Comparison of ENCODE assay signal across 2 cellular contexts in the genomic region with DNA sequence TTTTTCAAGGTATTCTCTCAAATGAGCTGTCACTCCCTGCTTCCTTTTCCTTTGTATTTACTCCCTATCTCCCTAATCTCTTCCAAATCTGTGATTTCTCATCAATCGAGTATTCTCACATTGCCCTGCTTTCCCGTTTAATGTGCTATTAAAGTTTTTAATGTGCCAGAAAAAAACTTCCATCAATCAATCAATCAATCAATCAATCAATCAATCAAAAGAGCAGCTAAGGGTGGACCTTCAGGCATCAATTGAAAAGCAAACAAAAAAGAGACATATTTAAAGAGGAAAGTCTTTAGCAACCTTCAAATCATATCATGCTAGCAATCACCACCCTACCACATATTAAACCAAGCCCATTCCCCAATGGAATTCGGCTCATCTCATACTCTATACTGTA.
A peak's percentile ranks its signal among the peaks of the same experiment; 100 is the strongest.
TF ChIP-seq lines count a peak whose summit lies in the region.

No MANE protein-coding gene starts in this region.

TF ChIP-seq in HEK293, 187 proteins besides CTCF, POLR2A, EP300 and RAD21:
- TF ChIP-seq, protein P1, sequence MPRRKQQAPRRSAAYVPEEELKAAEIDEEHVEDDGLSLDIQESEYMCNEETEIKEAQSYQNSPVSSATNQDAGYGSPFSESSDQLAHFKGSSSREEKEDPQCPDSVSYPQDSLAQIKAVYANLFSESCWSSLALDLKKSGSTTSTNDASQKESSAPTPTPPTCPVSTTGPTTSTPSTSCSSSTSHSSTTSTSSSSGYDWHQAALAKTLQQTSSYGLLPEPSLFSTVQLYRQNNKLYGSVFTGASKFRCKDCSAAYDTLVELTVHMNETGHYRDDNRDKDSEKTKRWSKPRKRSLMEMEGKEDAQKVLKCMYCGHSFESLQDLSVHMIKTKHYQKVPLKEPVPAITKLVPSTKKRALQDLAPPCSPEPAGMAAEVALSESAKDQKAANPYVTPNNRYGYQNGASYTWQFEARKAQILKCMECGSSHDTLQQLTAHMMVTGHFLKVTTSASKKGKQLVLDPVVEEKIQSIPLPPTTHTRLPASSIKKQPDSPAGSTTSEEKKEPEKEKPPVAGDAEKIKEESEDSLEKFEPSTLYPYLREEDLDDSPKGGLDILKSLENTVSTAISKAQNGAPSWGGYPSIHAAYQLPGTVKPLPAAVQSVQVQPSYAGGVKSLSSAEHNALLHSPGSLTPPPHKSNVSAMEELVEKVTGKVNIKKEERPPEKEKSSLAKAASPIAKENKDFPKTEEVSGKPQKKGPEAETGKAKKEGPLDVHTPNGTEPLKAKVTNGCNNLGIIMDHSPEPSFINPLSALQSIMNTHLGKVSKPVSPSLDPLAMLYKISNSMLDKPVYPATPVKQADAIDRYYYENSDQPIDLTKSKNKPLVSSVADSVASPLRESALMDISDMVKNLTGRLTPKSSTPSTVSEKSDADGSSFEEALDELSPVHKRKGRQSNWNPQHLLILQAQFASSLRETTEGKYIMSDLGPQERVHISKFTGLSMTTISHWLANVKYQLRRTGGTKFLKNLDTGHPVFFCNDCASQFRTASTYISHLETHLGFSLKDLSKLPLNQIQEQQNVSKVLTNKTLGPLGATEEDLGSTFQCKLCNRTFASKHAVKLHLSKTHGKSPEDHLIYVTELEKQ (tag by site-specific recombination; IDR thresholded peaks at IDR 0.05; ENCODE audit: borderline replicate concordance), result peak; percentile 49; the same call in 1 of the 2 replicates
- TF ChIP-seq, protein P2, sequence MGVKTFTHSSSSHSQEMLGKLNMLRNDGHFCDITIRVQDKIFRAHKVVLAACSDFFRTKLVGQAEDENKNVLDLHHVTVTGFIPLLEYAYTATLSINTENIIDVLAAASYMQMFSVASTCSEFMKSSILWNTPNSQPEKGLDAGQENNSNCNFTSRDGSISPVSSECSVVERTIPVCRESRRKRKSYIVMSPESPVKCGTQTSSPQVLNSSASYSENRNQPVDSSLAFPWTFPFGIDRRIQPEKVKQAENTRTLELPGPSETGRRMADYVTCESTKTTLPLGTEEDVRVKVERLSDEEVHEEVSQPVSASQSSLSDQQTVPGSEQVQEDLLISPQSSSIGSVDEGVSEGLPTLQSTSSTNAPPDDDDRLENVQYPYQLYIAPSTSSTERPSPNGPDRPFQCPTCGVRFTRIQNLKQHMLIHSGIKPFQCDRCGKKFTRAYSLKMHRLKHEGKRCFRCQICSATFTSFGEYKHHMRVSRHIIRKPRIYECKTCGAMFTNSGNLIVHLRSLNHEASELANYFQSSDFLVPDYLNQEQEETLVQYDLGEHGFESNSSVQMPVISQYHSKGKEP (tag by site-specific recombination; IDR thresholded peaks at IDR 0.05), result no peak

TF ChIP-seq in K562, 482 proteins besides CTCF, POLR2A, EP300 and RAD21:
- TF ChIP-seq, protein P3, sequence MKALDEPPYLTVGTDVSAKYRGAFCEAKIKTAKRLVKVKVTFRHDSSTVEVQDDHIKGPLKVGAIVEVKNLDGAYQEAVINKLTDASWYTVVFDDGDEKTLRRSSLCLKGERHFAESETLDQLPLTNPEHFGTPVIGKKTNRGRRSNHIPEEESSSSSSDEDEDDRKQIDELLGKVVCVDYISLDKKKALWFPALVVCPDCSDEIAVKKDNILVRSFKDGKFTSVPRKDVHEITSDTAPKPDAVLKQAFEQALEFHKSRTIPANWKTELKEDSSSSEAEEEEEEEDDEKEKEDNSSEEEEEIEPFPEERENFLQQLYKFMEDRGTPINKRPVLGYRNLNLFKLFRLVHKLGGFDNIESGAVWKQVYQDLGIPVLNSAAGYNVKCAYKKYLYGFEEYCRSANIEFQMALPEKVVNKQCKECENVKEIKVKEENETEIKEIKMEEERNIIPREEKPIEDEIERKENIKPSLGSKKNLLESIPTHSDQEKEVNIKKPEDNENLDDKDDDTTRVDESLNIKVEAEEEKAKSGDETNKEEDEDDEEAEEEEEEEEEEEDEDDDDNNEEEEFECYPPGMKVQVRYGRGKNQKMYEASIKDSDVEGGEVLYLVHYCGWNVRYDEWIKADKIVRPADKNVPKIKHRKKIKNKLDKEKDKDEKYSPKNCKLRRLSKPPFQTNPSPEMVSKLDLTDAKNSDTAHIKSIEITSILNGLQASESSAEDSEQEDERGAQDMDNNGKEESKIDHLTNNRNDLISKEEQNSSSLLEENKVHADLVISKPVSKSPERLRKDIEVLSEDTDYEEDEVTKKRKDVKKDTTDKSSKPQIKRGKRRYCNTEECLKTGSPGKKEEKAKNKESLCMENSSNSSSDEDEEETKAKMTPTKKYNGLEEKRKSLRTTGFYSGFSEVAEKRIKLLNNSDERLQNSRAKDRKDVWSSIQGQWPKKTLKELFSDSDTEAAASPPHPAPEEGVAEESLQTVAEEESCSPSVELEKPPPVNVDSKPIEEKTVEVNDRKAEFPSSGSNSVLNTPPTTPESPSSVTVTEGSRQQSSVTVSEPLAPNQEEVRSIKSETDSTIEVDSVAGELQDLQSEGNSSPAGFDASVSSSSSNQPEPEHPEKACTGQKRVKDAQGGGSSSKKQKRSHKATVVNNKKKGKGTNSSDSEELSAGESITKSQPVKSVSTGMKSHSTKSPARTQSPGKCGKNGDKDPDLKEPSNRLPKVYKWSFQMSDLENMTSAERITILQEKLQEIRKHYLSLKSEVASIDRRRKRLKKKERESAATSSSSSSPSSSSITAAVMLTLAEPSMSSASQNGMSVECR (CRISPR knock-in tag; IDR thresholded peaks at IDR 0.05), result no peak
- TF ChIP-seq CAMTA2 (CRISPR knock-in tag; conservative IDR thresholded peaks at IDR 0.05), result no peak
- TF ChIP-seq, protein P4, sequence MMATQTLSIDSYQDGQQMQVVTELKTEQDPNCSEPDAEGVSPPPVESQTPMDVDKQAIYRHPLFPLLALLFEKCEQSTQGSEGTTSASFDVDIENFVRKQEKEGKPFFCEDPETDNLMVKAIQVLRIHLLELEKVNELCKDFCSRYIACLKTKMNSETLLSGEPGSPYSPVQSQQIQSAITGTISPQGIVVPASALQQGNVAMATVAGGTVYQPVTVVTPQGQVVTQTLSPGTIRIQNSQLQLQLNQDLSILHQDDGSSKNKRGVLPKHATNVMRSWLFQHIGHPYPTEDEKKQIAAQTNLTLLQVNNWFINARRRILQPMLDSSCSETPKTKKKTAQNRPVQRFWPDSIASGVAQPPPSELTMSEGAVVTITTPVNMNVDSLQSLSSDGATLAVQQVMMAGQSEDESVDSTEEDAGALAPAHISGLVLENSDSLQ (IDR thresholded peaks at IDR 0.05), result 0 out of 2 replicates have a peak, but pooled peaks have one; percentile 9
- TF ChIP-seq ZFP1 (CRISPR knock-in tag; IDR thresholded peaks at IDR 0.05), result no peak
- no peak for TF ChIP-seq FOXJ3 (CRISPR knock-in tag; IDR thresholded peaks at IDR 0.05)
- no peak for TF ChIP-seq XRCC4 (IDR thresholded peaks at IDR 0.05; ENCODE audit: extremely low read depth, insufficient read depth, insufficient read length)
- TF ChIP-seq NCOA4 (IDR thresholded peaks at IDR 0.05; ENCODE audit: partially characterized antibody), result no peak
- TF ChIP-seq, protein P5, sequence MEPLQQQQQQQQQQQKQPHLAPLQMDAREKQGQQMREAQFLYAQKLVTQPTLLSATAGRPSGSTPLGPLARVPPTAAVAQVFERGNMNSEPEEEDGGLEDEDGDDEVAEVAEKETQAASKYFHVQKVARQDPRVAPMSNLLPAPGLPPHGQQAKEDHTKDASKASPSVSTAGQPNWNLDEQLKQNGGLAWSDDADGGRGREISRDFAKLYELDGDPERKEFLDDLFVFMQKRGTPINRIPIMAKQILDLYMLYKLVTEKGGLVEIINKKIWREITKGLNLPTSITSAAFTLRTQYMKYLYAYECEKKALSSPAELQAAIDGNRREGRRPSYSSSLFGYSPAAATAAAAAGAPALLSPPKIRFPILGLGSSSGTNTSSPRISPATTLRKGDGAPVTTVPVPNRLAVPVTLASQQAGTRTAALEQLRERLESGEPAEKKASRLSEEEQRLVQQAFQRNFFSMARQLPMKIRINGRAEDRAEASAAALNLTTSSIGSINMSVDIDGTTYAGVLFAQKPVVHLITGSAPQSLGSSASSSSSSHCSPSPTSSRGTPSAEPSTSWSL (CRISPR knock-in tag; IDR thresholded peaks at IDR 0.05; ENCODE audit: borderline replicate concordance), result no peak
- no peak for TF ChIP-seq JUND (IDR thresholded peaks at IDR 0.05; ENCODE audit: borderline replicate concordance, low read depth, low read length)
- no peak for TF ChIP-seq JUND (tag; IDR thresholded peaks at IDR 0.05; ENCODE audit: borderline replicate concordance, low read depth, low read length)
- TF ChIP-seq, protein P6, sequence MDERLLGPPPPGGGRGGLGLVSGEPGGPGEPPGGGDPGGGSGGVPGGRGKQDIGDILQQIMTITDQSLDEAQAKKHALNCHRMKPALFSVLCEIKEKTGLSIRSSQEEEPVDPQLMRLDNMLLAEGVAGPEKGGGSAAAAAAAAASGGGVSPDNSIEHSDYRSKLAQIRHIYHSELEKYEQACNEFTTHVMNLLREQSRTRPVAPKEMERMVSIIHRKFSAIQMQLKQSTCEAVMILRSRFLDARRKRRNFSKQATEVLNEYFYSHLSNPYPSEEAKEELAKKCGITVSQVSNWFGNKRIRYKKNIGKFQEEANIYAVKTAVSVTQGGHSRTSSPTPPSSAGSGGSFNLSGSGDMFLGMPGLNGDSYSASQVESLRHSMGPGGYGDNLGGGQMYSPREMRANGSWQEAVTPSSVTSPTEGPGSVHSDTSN (CRISPR knock-in tag; IDR thresholded peaks at IDR 0.05; ENCODE audit: low read depth), result no peak
- TF ChIP-seq, protein P6 (tag; conservative IDR thresholded peaks at IDR 0.05; ENCODE audit: low read depth), result peak; percentile 61; the same call in 1 of the 2 replicates
- TF ChIP-seq, protein P7, sequence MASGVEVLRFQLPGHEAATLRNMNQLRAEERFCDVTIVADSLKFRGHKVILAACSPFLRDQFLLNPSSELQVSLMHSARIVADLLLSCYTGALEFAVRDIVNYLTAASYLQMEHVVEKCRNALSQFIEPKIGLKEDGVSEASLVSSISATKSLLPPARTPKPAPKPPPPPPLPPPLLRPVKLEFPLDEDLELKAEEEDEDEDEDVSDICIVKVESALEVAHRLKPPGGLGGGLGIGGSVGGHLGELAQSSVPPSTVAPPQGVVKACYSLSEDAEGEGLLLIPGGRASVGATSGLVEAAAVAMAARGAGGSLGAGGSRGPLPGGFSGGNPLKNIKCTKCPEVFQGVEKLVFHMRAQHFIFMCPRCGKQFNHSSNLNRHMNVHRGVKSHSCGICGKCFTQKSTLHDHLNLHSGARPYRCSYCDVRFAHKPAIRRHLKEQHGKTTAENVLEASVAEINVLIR (CRISPR knock-in tag; IDR thresholded peaks at IDR 0.05), result no peak
- no peak for TF ChIP-seq FUS (optimal IDR thresholded peaks at IDR 0.05; ENCODE audit: low read depth, low read length)
- no peak for TF ChIP-seq DNMT1 (IDR thresholded peaks at IDR 0.05)
- TF ChIP-seq, protein P8, sequence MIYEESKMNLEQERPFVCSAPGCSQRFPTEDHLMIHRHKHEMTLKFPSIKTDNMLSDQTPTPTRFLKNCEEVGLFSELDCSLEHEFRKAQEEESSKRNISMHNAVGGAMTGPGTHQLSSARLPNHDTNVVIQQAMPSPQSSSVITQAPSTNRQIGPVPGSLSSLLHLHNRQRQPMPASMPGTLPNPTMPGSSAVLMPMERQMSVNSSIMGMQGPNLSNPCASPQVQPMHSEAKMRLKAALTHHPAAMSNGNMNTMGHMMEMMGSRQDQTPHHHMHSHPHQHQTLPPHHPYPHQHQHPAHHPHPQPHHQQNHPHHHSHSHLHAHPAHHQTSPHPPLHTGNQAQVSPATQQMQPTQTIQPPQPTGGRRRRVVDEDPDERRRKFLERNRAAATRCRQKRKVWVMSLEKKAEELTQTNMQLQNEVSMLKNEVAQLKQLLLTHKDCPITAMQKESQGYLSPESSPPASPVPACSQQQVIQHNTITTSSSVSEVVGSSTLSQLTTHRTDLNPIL (CRISPR knock-in tag; IDR thresholded peaks at IDR 0.05), result no peak
- peak; percentile 22 for TF ChIP-seq MEIS2 (IDR thresholded peaks at IDR 0.05; ENCODE audit: partially characterized antibody)
- no peak for TF ChIP-seq SMARCC2 (IDR thresholded peaks at IDR 0.05; ENCODE audit: low read depth)
